ENCODE assay signal across 13 cellular contexts in the genomic region with DNA sequence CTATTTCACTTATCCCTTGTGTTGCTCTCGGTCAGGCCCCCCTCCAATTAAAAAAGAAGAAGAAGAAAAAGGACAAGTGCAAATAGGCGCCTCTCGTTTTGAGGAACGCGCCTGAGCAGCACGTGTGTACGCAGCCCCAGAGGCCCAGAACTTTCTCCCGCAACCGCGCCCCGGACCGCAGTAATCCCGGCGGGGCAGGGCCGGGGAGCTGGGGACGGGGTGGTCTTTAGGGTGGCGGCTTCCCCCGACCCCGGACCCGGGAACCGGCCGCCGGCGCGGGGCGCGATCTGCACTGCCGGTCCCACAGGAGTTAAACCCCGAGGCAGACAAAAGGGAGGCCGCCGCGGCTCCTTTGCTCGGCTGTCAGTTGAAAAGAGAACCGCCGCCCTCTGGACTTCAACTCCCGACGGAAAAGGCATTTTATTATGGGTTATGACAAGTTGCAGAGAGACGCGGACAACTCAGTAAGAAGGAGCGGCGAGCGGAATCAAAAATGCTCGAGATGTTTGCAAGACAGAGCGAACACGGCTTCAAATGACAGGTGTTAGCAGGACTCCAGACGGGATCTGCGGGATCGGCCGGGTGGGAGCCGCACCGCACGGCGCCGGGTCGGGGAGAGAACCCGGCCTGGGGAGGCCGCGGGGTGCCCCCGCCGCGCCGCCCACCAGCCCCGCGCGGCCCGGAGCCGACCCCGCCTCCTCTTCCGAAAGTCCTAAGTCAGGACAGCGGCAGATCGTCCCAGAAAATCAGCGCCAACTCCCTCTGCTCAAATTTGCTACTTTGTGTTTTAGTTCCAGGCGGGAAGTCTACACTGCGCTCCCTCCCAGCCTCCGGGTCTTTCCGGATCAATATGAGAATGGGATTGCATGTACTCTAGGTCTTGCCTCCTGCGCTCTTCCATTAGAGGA.
DNase-seq lines count a peak whose midpoint lies in the region; ATAC-seq and TF ChIP-seq lines count a peak whose summit lies in the region.
"Had no signal": no experiment of that assay in that cellular context is flagged by ENCODE, and none has a peak within 500 bp of the region (broad histone marks: within the 10 kb centered on the region; RNA-seq: fewer than 3 reads in every experiment).

No MANE protein-coding gene starts in this region.

- H3K4me3 ChIP-seq in astrocyte of the spinal cord (ENCODE audit: low read depth, low read length) (peak overlapping the region; percentile 7), skeletal muscle satellite cell (ENCODE audit: low read length) (peak overlapping the region; percentile 58)

- in situ Hi-C loops in astrocyte of the spinal cord (cut with HindIII; ENCODE audit: low sequenced_read_pairs): no loop called here

- ATAC-seq in HG03175 (IDR thresholded peaks at IDR 0.05; ENCODE audit: unreplicated experiment) (no peak), HG03135 (IDR thresholded peaks at IDR 0.05; ENCODE audit: unreplicated experiment) (no peak), GM19452 (IDR thresholded peaks at IDR 0.05; ENCODE audit: unreplicated experiment) (no peak)

- H3K36me3 ChIP-seq in skeletal muscle satellite cell (ENCODE audit: insufficient read depth, low read length): no peaks in the 10 kb centered on the region

- POLR2A ChIA-PET in HEK293T (lab: Yijun Ruan, JAX): no interaction called here
- POLR2A ChIA-PET in RWPE1 (lab: Yijun Ruan, JAX; ENCODE audit: low non-redundant PET): no interaction called here

- CTCF ChIA-PET in HEK293T (lab: Yijun Ruan, JAX): no interaction called here
- CTCF ChIA-PET in RWPE1 (lab: Yijun Ruan, JAX): no interaction called here

- no peaks in the 10 kb centered on the region for H3K9me3 ChIP-seq in skeletal muscle satellite cell (replicated peaks; ENCODE audit: low read length)

- H3K9ac ChIP-seq in skeletal muscle satellite cell (ENCODE audit: low read depth, low read length): no peak overlapping the region

- H3K4me1 ChIP-seq in skeletal muscle satellite cell (ENCODE audit: control insufficient read depth, insufficient read depth, low read length): peaks cover 5% of the 10 kb centered on the region

- TF ChIP-seq CTCF in astrocyte of the spinal cord (IDR thresholded peaks at IDR 0.05; ENCODE audit: low read depth, low read length) (no peak), RWPE1 (conservative IDR thresholded peaks at IDR 0.05; ENCODE audit: low read depth) (no peak)

- H3K27ac ChIP-seq in RWPE1: no peak overlapping the region

- peak; percentile 29 for DNase-seq in HEK293T (ENCODE audit: extremely low spot score)
- DNase-seq in astrocyte of the spinal cord (ENCODE audit: low read depth, low spot score): no peak
- peak; percentile 38 for DNase-seq in iPS-NIHi7 (ENCODE audit: extremely low spot score)
- DNase-seq in RWPE1 (ENCODE audit: low spot score): no peak
- DNase-seq: activated effector memory CD4-positive, alpha-beta T cell treated with anti-CD3 and anti-CD28 coated beads, Interleukin-2, amount 50 U/mL, for 16 hours; GF-D8; NCI-H2171; nucleus accumbens; T-helper 9 cell had no signal

- peaks cover 84% of the 10 kb centered on the region for H3K27me3 ChIP-seq in skeletal muscle satellite cell (ENCODE audit: control insufficient read depth, insufficient read depth, low read length)

- H3K4me2 ChIP-seq in skeletal muscle satellite cell (ENCODE audit: low read length): peak overlapping the region; percentile 74

TF ChIP-seq in HEK293T, 16 proteins besides CTCF, POLR2A, EP300 and RAD21:
- no peak for TF ChIP-seq ARNT (IDR thresholded peaks at IDR 0.05)
- no peak for TF ChIP-seq SUZ12 (IDR thresholded peaks at IDR 0.05)
- no peak for TF ChIP-seq TARDBP (IDR thresholded peaks at IDR 0.05)
- no peak for TF ChIP-seq FOXK2 (IDR thresholded peaks at IDR 0.05)
- TF ChIP-seq ZNF384 (IDR thresholded peaks at IDR 0.05): no peak
- no peak for TF ChIP-seq LEF1 (IDR thresholded peaks at IDR 0.05; ENCODE audit: borderline replicate concordance)
- TF ChIP-seq FOXM1 (IDR thresholded peaks at IDR 0.05; ENCODE audit: borderline replicate concordance): 0 out of 2 replicates have a peak, but pooled peaks have one; percentile 35
- TF ChIP-seq, protein P1, sequence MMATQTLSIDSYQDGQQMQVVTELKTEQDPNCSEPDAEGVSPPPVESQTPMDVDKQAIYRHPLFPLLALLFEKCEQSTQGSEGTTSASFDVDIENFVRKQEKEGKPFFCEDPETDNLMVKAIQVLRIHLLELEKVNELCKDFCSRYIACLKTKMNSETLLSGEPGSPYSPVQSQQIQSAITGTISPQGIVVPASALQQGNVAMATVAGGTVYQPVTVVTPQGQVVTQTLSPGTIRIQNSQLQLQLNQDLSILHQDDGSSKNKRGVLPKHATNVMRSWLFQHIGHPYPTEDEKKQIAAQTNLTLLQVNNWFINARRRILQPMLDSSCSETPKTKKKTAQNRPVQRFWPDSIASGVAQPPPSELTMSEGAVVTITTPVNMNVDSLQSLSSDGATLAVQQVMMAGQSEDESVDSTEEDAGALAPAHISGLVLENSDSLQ (IDR thresholded peaks at IDR 0.05): no peak
- no peak for TF ChIP-seq SP1 (IDR thresholded peaks at IDR 0.05)
- no peak for TF ChIP-seq FOXA1 (IDR thresholded peaks at IDR 0.05)
- TF ChIP-seq HDGF (IDR thresholded peaks at IDR 0.05; ENCODE audit: borderline replicate concordance): no peak
- TF ChIP-seq ELF4 (IDR thresholded peaks at IDR 0.05): no peak
- TF ChIP-seq NFRKB (IDR thresholded peaks at IDR 0.05): no peak
- TF ChIP-seq BHLHE40 (IDR thresholded peaks at IDR 0.05; ENCODE audit: borderline replicate concordance): no peak
- TF ChIP-seq CTBP1 (IDR thresholded peaks at IDR 0.05; ENCODE audit: borderline replicate concordance): no peak
- 0 out of 2 replicates have a peak, but pooled peaks have one; percentile 49 for TF ChIP-seq L3MBTL2 (conservative IDR thresholded peaks at IDR 0.05)

Comparison
In these comparisons a context has a peak if more than half of its experiments do, and no peak if none do; other contexts are left out.
1. DNase-seq: peak in HEK293T (single experiment) and iPS-NIHi7 (single experiment); none in astrocyte of the spinal cord (single experiment) and RWPE1 (single experiment).